16 cellular contexts compared by ENCODE assay signal in genomic region chr9:86975571-86975970, GRCh38. TPM values are rescaled to one million over a fixed set of nuclear protein-coding genes. Genes with fewer than 3 reads are reported as not detected.
DNase-seq lines count a peak whose midpoint lies in the region; ATAC-seq, FAIRE-seq and TF ChIP-seq lines count a peak whose summit lies in the region.
"Had no signal": no experiment of that assay in that cellular context is flagged by ENCODE, and none has a peak within 500 bp of the region (broad histone marks: within the 10 kb centered on the region; RNA-seq: fewer than 3 reads in every experiment).

No MANE protein-coding gene starts in this region.

- H3K4me1 Mint-ChIP-seq in chondrocyte (ENCODE audit: low read depth) (peaks cover 60% of the 10 kb centered on the region), type B pancreatic cell (ENCODE audit: unreplicated experiment) (peaks cover 29% of the 10 kb centered on the region)
- H3K4me1 Mint-ChIP-seq: IgD-negative memory B cell had no signal

- FAIRE-seq in frontal cortex (lab: Jason Lieb, UNC), result no peak
- FAIRE-seq: GM19239 had no signal

- H3K27me3 Mint-ChIP-seq in chondrocyte (ENCODE audit: low read depth), result no peaks in the 10 kb centered on the region
- peaks cover 2% of the 10 kb centered on the region for H3K27me3 Mint-ChIP-seq in type B pancreatic cell

- no peak overlapping the region for H3K4me3 Mint-ChIP-seq in chondrocyte (ENCODE audit: unreplicated experiment)
- H3K4me3 Mint-ChIP-seq in type B pancreatic cell, result no peak overlapping the region
- H3K4me3 Mint-ChIP-seq: CD8-positive, alpha-beta T cell; IgD-negative memory B cell had no signal

- ATAC-seq in HG03520 (IDR thresholded peaks at IDR 0.05; ENCODE audit: unreplicated experiment), result no peak
- ATAC-seq: CD8-positive, alpha-beta T cell had no signal

- H3K9me3 Mint-ChIP-seq in chondrocyte (ENCODE audit: low read depth), result peaks cover 6% of the 10 kb centered on the region
- peaks cover 4% of the 10 kb centered on the region for H3K9me3 Mint-ChIP-seq in type B pancreatic cell
- H3K9me3 Mint-ChIP-seq: CD8-positive, alpha-beta T cell had no signal

- H3K36me3 Mint-ChIP-seq in chondrocyte (ENCODE audit: low read depth) (no peaks in the 10 kb centered on the region), type B pancreatic cell (peaks cover 6% of the 10 kb centered on the region)
- H3K36me3 Mint-ChIP-seq: CD8-positive, alpha-beta T cell; IgD-negative memory B cell had no signal

- peak overlapping the region; percentile 10 for H3K27ac Mint-ChIP-seq in chondrocyte (ENCODE audit: unreplicated experiment)
- H3K27ac Mint-ChIP-seq in type B pancreatic cell, result no peak overlapping the region
- H3K27ac Mint-ChIP-seq: CD8-positive, alpha-beta T cell; IgD-negative memory B cell had no signal

- DNase-seq in LHCN-M2 (ENCODE audit: low read depth) (peak; percentile 95), chondrocyte (ENCODE audit: low spot score) (no peak), myocyte (ENCODE audit: low read depth) (peak; percentile 67), frontal cortex (ENCODE audit: low spot score in 2 of 2) (no peak), NOMO-1 treated with DMSO at 0.1 percent for 48 hours (lab: John Stamatoyannopoulos, UW; ENCODE audit: unreplicated experiment) (no peak), type B pancreatic cell (ENCODE audit: extremely low spot score, unreplicated experiment) (no peak)
- DNase-seq: CD8-positive, alpha-beta T cell; NCI-H1105 treated with DMSO at 0.1 percent for 48 hours; NCI-H1694 treated with DMSO at 0.1 percent for 48 hours; NCI-H345; NCI-H526 treated with DMSO at 0.1 percent for 48 hours; OCI-M1; SHP77 treated with DMSO at 0.1 percent for 48 hours had no signal

- no peak for TF ChIP-seq CTCF in chondrocyte (IDR thresholded peaks at IDR 0.05)
- no peak for TF ChIP-seq CTCF in type B pancreatic cell (conservative IDR thresholded peaks at IDR 0.05)

RNA-seq across cellular contexts. Expression of gene GAS1, which starts 28.3 kb away (rescaled TPM):
- total RNA-seq in LHCN-M2 (2014; rRNA removed) (159 TPM in 2 replicates), chondrocyte (56.5 to 70.3 TPM (median 70.0 TPM) in 3 replicates), myocyte (190 and 279 TPM in 2 replicates), frontal cortex (18.3 TPM), type B pancreatic cell (ENCODE audit: low replicate concordance) (16.0 and 120 TPM in 2 replicates)
- 13.3 TPM for polyA plus RNA-seq in LHCN-M2 (2012)
- polyA plus RNA-seq in myocyte (2012), result 28.7 TPM

Comparison
In these comparisons a context has a peak if more than half of its experiments do, and no peak if none do; other contexts are left out.
1. DNase-seq: peak in LHCN-M2 (single experiment) and myocyte (single experiment); none in chondrocyte (single experiment), frontal cortex (0 of 2), NOMO-1 treated with DMSO at 0.1 percent for 48 hours (single experiment) and type B pancreatic cell (single experiment).